In genomic region chr11:86064236-86064803, GRCh38 we compare ENCODE assay signal across 10 cellular contexts. TPM values are rescaled to one million over a fixed set of nuclear protein-coding genes. Genes with fewer than 3 reads are reported as not detected.
DNase-seq lines count a peak whose midpoint lies in the region; ATAC-seq and TF ChIP-seq lines count a peak whose summit lies in the region.
"Had no signal": no experiment of that assay in that cellular context is flagged by ENCODE, and none has a peak within 500 bp of the region (broad histone marks: within the 10 kb centered on the region; RNA-seq: fewer than 3 reads in every experiment).

No MANE protein-coding gene starts in this region.

- H3K36me3 Mint-ChIP-seq in activated CD4-positive, alpha-beta T cell treated with anti-CD3 and anti-CD28 coated beads for 36 hours (ENCODE audit: low read depth), result peaks cover 46% of the 10 kb centered on the region
- peaks cover 44% of the 10 kb centered on the region for H3K36me3 Mint-ChIP-seq in activated CD4-positive, alpha-beta memory T cell treated with anti-CD3 and anti-CD28 coated beads for 36 hours
- H3K36me3 Mint-ChIP-seq in H9 (ENCODE audit: insufficient read depth in 1 of 3, low read depth in 3 of 3), result peaks cover 0 to 3% (median 0%) of the 10 kb centered on the region in 3 experiments; a peak in 1 of 7 replicates

- DNase-seq in activated CD4-positive, alpha-beta T cell treated with anti-CD3 and anti-CD28 coated beads for 36 hours, result no peak
- DNase-seq in activated CD4-positive, alpha-beta T cell treated with anti-CD3 and anti-CD28 coated beads, Interleukin-2, amount 50 U/mL, for 1 hour, result no peak
- no peak for DNase-seq in activated CD4-positive, alpha-beta memory T cell treated with anti-CD3 and anti-CD28 coated beads for 36 hours
- no peak for DNase-seq in fibroblast of pulmonary artery (ENCODE audit: low read depth)
- no peak for DNase-seq in stomach
- no peak for DNase-seq in H9
- no peak for DNase-seq in MV-4-11 (lab: John Stamatoyannopoulos, UW)
- DNase-seq: stimulated activated naive CD4-positive, alpha-beta T cell treated with Interleukin-2 at 50 U/mL for 16 hours had no signal

- H3K79me2 ChIP-seq in H9 (ENCODE audit: insufficient read depth, low read length), result peaks cover 55% of the 10 kb centered on the region

- no peak overlapping the region for H2AFZ ChIP-seq in H9 (ENCODE audit: low read length)

- no peak overlapping the region for H3K4ac ChIP-seq in H9 (ENCODE audit: low read depth, low read length)

- H3K4me1 Mint-ChIP-seq in activated CD4-positive, alpha-beta T cell treated with anti-CD3 and anti-CD28 coated beads for 36 hours, result peaks cover 56% of the 10 kb centered on the region
- peaks cover 54% of the 10 kb centered on the region for H3K4me1 Mint-ChIP-seq in activated CD4-positive, alpha-beta memory T cell treated with anti-CD3 and anti-CD28 coated beads for 36 hours (ENCODE audit: low read depth)
- peaks cover 56 to 60% of the 10 kb centered on the region in 2 experiments for H3K4me1 Mint-ChIP-seq in H9

- no peak overlapping the region for H2BK120ac ChIP-seq in H9 (ENCODE audit: low read depth, low read length, poor library complexity, severe bottlenecking)

- H4K8ac ChIP-seq in H9 (replicated peaks; ENCODE audit: insufficient read length, low read depth, low read length), result no peak overlapping the region

- intact Hi-C loops in activated CD4-positive, alpha-beta T cell treated with anti-CD3 and anti-CD28 coated beads for 36 hours (cut with DNase I, micrococcal nuclease), result loop anchor here in 1 of 2 experiments (10.0 kb wide), 1 partner anchor 400 kb away; the partner anchor contains the start of gene CREBZF
- intact Hi-C loops in activated CD4-positive, alpha-beta memory T cell treated with anti-CD3 and anti-CD28 coated beads for 36 hours (cut with micrococcal nuclease), result no loop called here
- intact Hi-C loops in stomach (cut with DNase I; ENCODE audit: low total_unique reads), result no loop called here

- no peak overlapping the region for H2BK5ac ChIP-seq in H9 (ENCODE audit: insufficient read length, low read length)

- TF ChIP-seq CTCF in fibroblast of pulmonary artery (IDR thresholded peaks at IDR 0.05; ENCODE audit: low read length, missing control alignments) (no peak), stomach (IDR thresholded peaks at IDR 0.05) (no peak), H9 (conservative IDR thresholded peaks at IDR 0.05) (no peak)

- WGBS in stomach, 5 donors, result 54 to 68% (median 63%) methylated on average over 5 of the region's 5 CpGs
- WGBS in H9 (ENCODE audit: extremely low coverage, insufficient read length, low lambda C conversion rate), result no CpG with 5 or more reads among the region's 5 CpGs

- H2AK5ac ChIP-seq in H9 (ENCODE audit: insufficient read length, low read length), result no peak overlapping the region

- H2BK12ac ChIP-seq in H9 (ENCODE audit: insufficient read length, low read depth, low read length), result no peak overlapping the region

- no peak for TF ChIP-seq EP300 in stomach (IDR thresholded peaks at IDR 0.05)

- no peaks in the 10 kb centered on the region for H3K27me3 Mint-ChIP-seq in activated CD4-positive, alpha-beta T cell treated with anti-CD3 and anti-CD28 coated beads for 36 hours
- H3K27me3 Mint-ChIP-seq in activated CD4-positive, alpha-beta memory T cell treated with anti-CD3 and anti-CD28 coated beads for 36 hours, result no peaks in the 10 kb centered on the region
- no peaks in the 10 kb centered on the region for H3K27me3 Mint-ChIP-seq in H9 (ENCODE audit: low read depth)

- no peaks in the 10 kb centered on the region for H4K20me1 ChIP-seq in H9 (ENCODE audit: control insufficient read depth, insufficient read depth, insufficient read length)

- no peaks in the 10 kb centered on the region for H3K36me3 ChIP-seq in stomach

- TF ChIP-seq POLR2A in stomach (IDR thresholded peaks at IDR 0.05), result no peak

- H3K27ac ChIP-seq in stomach, result peak overlapping the region; percentile 42 to 99 (median 98)
- H3K27ac ChIP-seq in H9 (ENCODE audit: insufficient read length, low read depth, low read length), result no peak overlapping the region
- H3K27ac ChIP-seq: HL-60 had no signal

- H3K9me3 ChIP-seq in stomach (no peaks in the 10 kb centered on the region), H9 (ENCODE audit: control insufficient read depth, low read depth, low read length) (no peaks in the 10 kb centered on the region)

- H3K9me3 Mint-ChIP-seq in activated CD4-positive, alpha-beta T cell treated with anti-CD3 and anti-CD28 coated beads for 36 hours (ENCODE audit: low read depth), result peaks cover 2% of the 10 kb centered on the region
- no peaks in the 10 kb centered on the region for H3K9me3 Mint-ChIP-seq in activated CD4-positive, alpha-beta memory T cell treated with anti-CD3 and anti-CD28 coated beads for 36 hours
- H3K9me3 Mint-ChIP-seq in H9, result no peaks in the 10 kb centered on the region; a peak in 1 of 5 replicates

- no peak overlapping the region for H2BK15ac ChIP-seq in H9 (ENCODE audit: low read depth, low read length)

- no peak overlapping the region for H4K5ac ChIP-seq in H9 (ENCODE audit: insufficient read length, low read depth, low read length)

- H2BK20ac ChIP-seq in H9 (ENCODE audit: low read depth, low read length, poor library complexity, severe bottlenecking), result no peak overlapping the region

- no peak overlapping the region for H4K91ac ChIP-seq in H9 (ENCODE audit: insufficient read length, low read depth, low read length)

- H3K14ac ChIP-seq in H9 (ENCODE audit: insufficient read depth, low read length), result no peak overlapping the region

- H3K4me1 ChIP-seq in stomach (peaks cover 41 to 71% (median 60%) of the 10 kb centered on the region in 4 donors), H9 (ENCODE audit: insufficient read depth, low read length) (no peaks in the 10 kb centered on the region; the same call in 1 of the 2 replicates)

- H3K27me3 ChIP-seq in stomach (no peaks in the 10 kb centered on the region), H9 (ENCODE audit: insufficient read depth, low read length) (no peaks in the 10 kb centered on the region)

- H3K4me3 ChIP-seq in fibroblast of pulmonary artery (replicated peaks; ENCODE audit: low read depth, low read length) (peak overlapping the region; percentile 21), stomach (peak overlapping the region in 2 of 4 donors; percentile 65 to 89)

- peak overlapping the region; percentile 89 for H3K4me3 Mint-ChIP-seq in activated CD4-positive, alpha-beta T cell treated with anti-CD3 and anti-CD28 coated beads for 36 hours
- H3K4me3 Mint-ChIP-seq in activated CD4-positive, alpha-beta memory T cell treated with anti-CD3 and anti-CD28 coated beads for 36 hours, result peak overlapping the region; percentile 96
- no peak overlapping the region; a peak in 1 of 5 replicates for H3K4me3 Mint-ChIP-seq in H9

- peak overlapping the region; percentile 87 for H3K27ac Mint-ChIP-seq in activated CD4-positive, alpha-beta T cell treated with anti-CD3 and anti-CD28 coated beads for 36 hours
- peak overlapping the region; percentile 88 for H3K27ac Mint-ChIP-seq in activated CD4-positive, alpha-beta memory T cell treated with anti-CD3 and anti-CD28 coated beads for 36 hours
- peak overlapping the region in 1 of 3 experiments; percentile 57; a peak in 1 of 7 replicates for H3K27ac Mint-ChIP-seq in H9

- peaks cover 6% of the 10 kb centered on the region for H3K23me2 ChIP-seq in H9 (ENCODE audit: insufficient read length, low read depth, low read length, poor library complexity, severe bottlenecking)

- CTCF ChIA-PET in activated CD4-positive, alpha-beta T cell treated with anti-CD3 and anti-CD28 coated beads for 36 hours (lab: Charles Lee), result interaction anchor here (0.6 to 1.1 kb wide), 4 partner anchors 13 to 203 kb away, joined by 3 read pairs; no protein-coding TSS in a partner anchor
- CTCF ChIA-PET in activated CD4-positive, alpha-beta memory T cell treated with anti-CD3 and anti-CD28 coated beads for 36 hours (lab: Charles Lee), result interaction anchor here (0.9 to 6.1 kb wide), 3 partner anchors 16 to 129 kb away, joined by 4 to 58 read pairs (median 20); no protein-coding TSS in a partner anchor

- ATAC-seq in activated CD4-positive, alpha-beta T cell treated with anti-CD3 and anti-CD28 coated beads for 36 hours, result no peak
- no peak for ATAC-seq in GM19395 (IDR thresholded peaks at IDR 0.05; ENCODE audit: unreplicated experiment)

- H3K4me2 ChIP-seq in H9 (ENCODE audit: insufficient read depth, insufficient read length, low read length), result no peak overlapping the region

- H3K9ac ChIP-seq in H9 (ENCODE audit: extremely low read depth, insufficient read length, low read length), result no peak overlapping the region

- no peak overlapping the region for H3K56ac ChIP-seq in H9 (ENCODE audit: insufficient read length, low read depth, low read length)

- H3K23ac ChIP-seq in H9 (ENCODE audit: insufficient read length, low read depth, low read length), result no peak overlapping the region

- no peak overlapping the region for H3T11ph ChIP-seq in H9 (ENCODE audit: low read length)

- H3K79me1 ChIP-seq in H9 (ENCODE audit: insufficient read depth, low read depth, low read length, poor library complexity, severe bottlenecking), result peaks cover 14% of the 10 kb centered on the region

- no peak overlapping the region for H3K18ac ChIP-seq in H9 (ENCODE audit: insufficient read length, low read depth, low read length)

- POLR2A ChIA-PET in activated CD4-positive, alpha-beta T cell treated with anti-CD3 and anti-CD28 coated beads for 36 hours (lab: Charles Lee), result interaction anchor here (0.7 kb wide), 1 partner anchor 559 kb away, joined by 4 read pairs; no protein-coding TSS in a partner anchor
- POLR2A ChIA-PET in activated CD4-positive, alpha-beta memory T cell treated with anti-CD3 and anti-CD28 coated beads for 36 hours (lab: Charles Lee), result interaction anchor here (1.3 to 5.5 kb wide), 3 partner anchors 16 to 185 kb away, joined by 4 to 81 read pairs (median 8); partner anchors contain the start of gene EED

RNA-seq across cellular contexts. Expression of gene PICALM, which starts 4.6 kb away (rescaled TPM):
- total RNA-seq in activated CD4-positive, alpha-beta T cell treated with anti-CD3 and anti-CD28 coated beads for 36 hours, result 10 to 100 TPM; 63.8 to 88.3 TPM
- total RNA-seq in activated CD4-positive, alpha-beta memory T cell treated with anti-CD3 and anti-CD28 coated beads for 36 hours, result 10 to 100 TPM; 75.9 to 90.4 TPM
- 100 to 1,000 TPM; 148 to 687 (median 267) TPM for total RNA-seq in stomach
- polyA plus RNA-seq in stomach, result 10 to 100 TPM; 35.1 to 57.0 (median 52.8) TPM
- total RNA-seq in H9 (2021), result 76.4 and 80.4 TPM in 2 replicates

Comparison
In these comparisons a context has a peak if more than half of its experiments do, and no peak if none do; other contexts are left out.
1. H3K4me3 Mint-ChIP-seq: peak in activated CD4-positive, alpha-beta T cell treated with anti-CD3 and anti-CD28 coated beads for 36 hours (single experiment) and activated CD4-positive, alpha-beta memory T cell treated with anti-CD3 and anti-CD28 coated beads for 36 hours (single experiment); none in H9 (0 of 2).